ENCODE assay signal across 26 cellular contexts in the genomic region with DNA sequence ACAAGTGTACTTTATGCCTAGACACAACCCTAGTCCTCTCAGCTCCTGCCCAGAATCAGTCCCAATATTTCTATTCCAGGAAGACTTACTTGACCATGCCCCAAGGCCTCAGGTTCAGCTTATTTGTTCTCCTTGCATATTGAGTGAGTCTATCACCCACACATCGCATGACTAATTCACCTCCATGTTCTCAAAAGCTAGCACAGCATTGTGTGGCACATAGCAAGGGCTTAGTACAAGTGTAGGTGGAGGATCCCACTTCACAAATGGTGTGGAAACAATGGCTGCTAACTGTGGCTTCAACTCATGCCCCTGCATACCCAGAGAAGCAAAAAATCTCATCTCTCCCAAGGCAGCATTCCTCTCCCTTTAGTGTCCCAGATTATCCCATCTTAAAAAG.
"Had no signal": no experiment of that assay in that cellular context is flagged by ENCODE, and none has a peak within 500 bp of the region (broad histone marks: within the 10 kb centered on the region; RNA-seq: fewer than 3 reads in every experiment).

No MANE protein-coding gene starts in this region.

- ATAC-seq: activated CD8-positive, alpha-beta T cell treated with anti-CD3 and anti-CD28 coated beads for 36 hours; activated T-cell treated with anti-CD3 and anti-CD28 coated beads, Interleukin-2, amount 50 U/mL, for 4 hours; activated T-helper 17 cell treated with anti-CD3 and anti-CD28 coated beads, Interleukin-2, amount 50 U/mL, for 72 hours; foreskin keratinocyte; gastrocnemius medialis; heart right ventricle had no signal

- H3K27ac ChIP-seq: brain microvascular endothelial cell, colonic mucosa, esophagus muscularis mucosa, foreskin keratinocyte, gastrocnemius medialis, heart right ventricle had no signal

- H3K4me3 ChIP-seq: colonic mucosa, esophagus muscularis mucosa, gastrocnemius medialis, heart right ventricle had no signal

- H3K4me3 Mint-ChIP-seq: activated CD8-positive, alpha-beta T cell treated with anti-CD3 and anti-CD28 coated beads for 36 hours; activated naive CD8-positive, alpha-beta T cell; activated T-cell treated with anti-CD3 and anti-CD28 coated beads, Interleukin-2, amount 50 U/mL, for 4 hours; activated T-helper 17 cell treated with anti-CD3 and anti-CD28 coated beads, Interleukin-2, amount 50 U/mL, for 72 hours had no signal

- H3K4me1 ChIP-seq: colonic mucosa, esophagus muscularis mucosa, foreskin keratinocyte, gastrocnemius medialis, heart right ventricle had no signal

- DNase-seq: activated CD4-positive, alpha-beta T cell treated with anti-CD3 and anti-CD28 coated beads for 1 hour; activated CD4-positive, alpha-beta T cell treated with anti-CD3 and anti-CD28 coated beads for 48 hours; activated CD4-positive, alpha-beta T cell treated with anti-CD3 and anti-CD28 coated beads, Interleukin-2, amount 50 U/mL, for 1 hour; activated CD4-positive, alpha-beta T cell treated with anti-CD3 and anti-CD28 coated beads, Interleukin-2, amount 50 U/mL, for 48 hours; activated CD8-positive, alpha-beta memory T cell treated with anti-CD3 and anti-CD28 coated beads for 24 hours; activated CD8-positive, alpha-beta T cell treated with anti-CD3 and anti-CD28 coated beads for 36 hours; activated effector memory CD4-positive, alpha-beta T cell treated with Interleukin-2 at 50 U/mL for 16 hours; activated gamma-delta T cell treated with Interleukin-2 at 50 U/mL for 16 hours; activated naive CD4-positive, alpha-beta T cell treated with anti-CD3 and anti-CD28 coated beads, Interleukin-2, amount 50 U/mL, for 16 hours; activated naive CD4-positive, alpha-beta T cell treated with Interleukin-2 at 50 U/mL for 16 hours; activated T-cell treated with anti-CD3 and anti-CD28 coated beads, Interleukin-2, amount 50 U/mL, for 4 hours; amniotic stem cell; brain microvascular endothelial cell; central memory CD4-positive, alpha-beta T cell; cerebellar nuclear complex; colonic mucosa; effector memory CD4-positive, alpha-beta T cell; erythroblast; foreskin keratinocyte; gastrocnemius medialis; glutamatergic neuron; heart right ventricle; T-helper 2 cell had no signal

- H3K27ac Mint-ChIP-seq: activated CD8-positive, alpha-beta T cell treated with anti-CD3 and anti-CD28 coated beads for 36 hours; activated naive CD8-positive, alpha-beta T cell; activated T-helper 17 cell treated with anti-CD3 and anti-CD28 coated beads, Interleukin-2, amount 50 U/mL, for 72 hours had no signal

- H3K27me3 ChIP-seq: brain microvascular endothelial cell, colonic mucosa, esophagus muscularis mucosa, foreskin keratinocyte, gastrocnemius medialis, heart right ventricle had no signal

- H3K36me3 Mint-ChIP-seq: activated naive CD8-positive, alpha-beta T cell had no signal

- H3K36me3 ChIP-seq: brain microvascular endothelial cell, colonic mucosa, esophagus muscularis mucosa, gastrocnemius medialis, heart right ventricle had no signal

- H3K9me3 ChIP-seq: colonic mucosa, esophagus muscularis mucosa, gastrocnemius medialis, heart right ventricle had no signal

- H3K27me3 Mint-ChIP-seq: activated CD8-positive, alpha-beta T cell treated with anti-CD3 and anti-CD28 coated beads for 36 hours; activated naive CD8-positive, alpha-beta T cell; activated T-helper 17 cell treated with anti-CD3 and anti-CD28 coated beads, Interleukin-2, amount 50 U/mL, for 72 hours had no signal

- H3K4me1 Mint-ChIP-seq: activated T-helper 17 cell treated with anti-CD3 and anti-CD28 coated beads, Interleukin-2, amount 50 U/mL, for 72 hours had no signal
